ENCODE assay signal across 13 cellular contexts in the genomic region with DNA sequence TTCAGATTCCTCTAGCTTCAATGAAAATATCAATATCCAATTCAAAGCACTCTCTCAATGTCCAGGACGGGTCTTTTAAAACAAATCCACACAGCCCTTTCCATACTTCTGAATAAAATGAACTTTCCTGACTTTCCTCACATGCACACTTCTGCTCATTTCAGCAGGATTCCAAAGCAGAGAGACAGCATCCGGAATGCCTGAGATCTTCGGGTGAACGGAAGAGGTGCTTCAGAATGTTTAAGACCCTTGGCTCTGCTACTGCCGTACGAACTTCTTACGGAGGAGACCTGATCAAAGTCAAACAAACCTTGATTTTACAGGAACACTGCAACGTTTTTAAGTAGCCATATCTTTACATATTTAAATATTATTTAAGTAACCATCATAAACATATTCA.
DNase-seq lines count a peak whose midpoint lies in the region; ATAC-seq, FAIRE-seq and TF ChIP-seq lines count a peak whose summit lies in the region.
"Had no signal": no experiment of that assay in that cellular context is flagged by ENCODE, and none has a peak within 500 bp of the region (broad histone marks: within the 10 kb centered on the region; RNA-seq: fewer than 3 reads in every experiment).

No MANE protein-coding gene starts in this region.

- H3K4me3 Mint-ChIP-seq in Calu3 (ENCODE audit: low read depth, unreplicated experiment) (peak overlapping the region; percentile 36), nephron progenitor cell (no peak overlapping the region)
- H3K4me3 Mint-ChIP-seq: CD8-positive, alpha-beta T cell; IgD-negative memory B cell had no signal

- peak overlapping the region; percentile 68; the same call in 1 of the 2 replicates for H3K4me3 ChIP-seq in PC-3 (ENCODE audit: low read length)
- H3K4me3 ChIP-seq in choroid plexus epithelial cell (ENCODE audit: low read depth, low read length): no peak overlapping the region
- no peak overlapping the region for H3K4me3 ChIP-seq in uterus
- H3K4me3 ChIP-seq in small intestine (ENCODE audit: low read depth in 1 of 2, low read length in 2 of 2): no peak overlapping the region
- H3K4me3 ChIP-seq: BLaER1 treated with 17β-estradiol and CSF1 and Interleukin-3, amounts not matched to agents 10 nM and 100 nM had no signal

- no peak overlapping the region for H3K27ac ChIP-seq in PC-3 (ENCODE audit: low read length)
- H3K27ac ChIP-seq in uterus: no peak overlapping the region
- no peak overlapping the region for H3K27ac ChIP-seq in small intestine (ENCODE audit: low read depth in 1 of 2, low read length in 1 of 2)
- H3K27ac ChIP-seq: BLaER1 treated with 17β-estradiol and CSF1 and Interleukin-3, amounts not matched to agents 10 nM and 100 nM had no signal

- H3K27me3 ChIP-seq in PC-3 (ENCODE audit: low read length) (no peaks in the 10 kb centered on the region), uterus (no peaks in the 10 kb centered on the region), small intestine (ENCODE audit: control insufficient read depth in 2 of 2, insufficient read depth in 2 of 2, low read length in 2 of 2) (no peaks in the 10 kb centered on the region)
- H3K27me3 ChIP-seq: BLaER1 treated with 17β-estradiol and CSF1 and Interleukin-3, amounts not matched to agents 10 nM and 100 nM had no signal

- no peaks in the 10 kb centered on the region for H3F3A ChIP-seq in PC-3 (ENCODE audit: low read length, unreplicated experiment)

- peak overlapping the region; percentile 76 for H3K4me2 ChIP-seq in PC-3 (ENCODE audit: low read length)
- H3K4me2 ChIP-seq: BLaER1 treated with 17β-estradiol and CSF1 and Interleukin-3, amounts not matched to agents 10 nM and 100 nM had no signal

- TF ChIP-seq CTCF in Calu3 (IDR thresholded peaks at IDR 0.05; ENCODE audit: unreplicated experiment): no peak
- no peak for TF ChIP-seq CTCF in PC-3 (conservative IDR thresholded peaks at IDR 0.05; ENCODE audit: low read depth, low read length)
- TF ChIP-seq CTCF in choroid plexus epithelial cell (conservative IDR thresholded peaks at IDR 0.05; ENCODE audit: low read depth, low read length): no peak
- TF ChIP-seq CTCF in nephron progenitor cell (IDR thresholded peaks at IDR 0.05): no peak
- TF ChIP-seq CTCF in uterus (IDR thresholded peaks at IDR 0.05): no peak

- no peaks in the 10 kb centered on the region for H3K9me2 ChIP-seq in PC-3 (replicated peaks; ENCODE audit: low read length)

- WGBS in small intestine, 3 donors: 22 to 53% (median 40%) methylated on average over 8 of the region's 8 CpGs

- ATAC-seq in PC-3: no peak

- no peaks in the 10 kb centered on the region for H4K20me1 ChIP-seq in PC-3 (ENCODE audit: low read length)
- H4K20me1 ChIP-seq: BLaER1 treated with 17β-estradiol and CSF1 and Interleukin-3, amounts not matched to agents 10 nM and 100 nM had no signal

- H3K27me3 Mint-ChIP-seq in Calu3 (ENCODE audit: unreplicated experiment) (no peaks in the 10 kb centered on the region), nephron progenitor cell (ENCODE audit: low read depth, poor library complexity) (no peaks in the 10 kb centered on the region)

- H3K9me3 Mint-ChIP-seq in Calu3 (ENCODE audit: low read depth, unreplicated experiment) (no peaks in the 10 kb centered on the region), nephron progenitor cell (peaks cover 3% of the 10 kb centered on the region)
- H3K9me3 Mint-ChIP-seq: CD8-positive, alpha-beta T cell; IgD-negative memory B cell had no signal

- BruUV-seq in Calu3 (replicated peaks; lab: Mats Ljungman, UMichigan): no TSS peak
- no TSS peak for BruUV-seq in PC-3 (replicated peaks; lab: Mats Ljungman, UMichigan)

- H3K4me1 ChIP-seq in PC-3 (ENCODE audit: insufficient read depth, low read length) (peaks cover 16% of the 10 kb centered on the region), uterus (peaks cover 0 to 6% of the 10 kb centered on the region in 2 donors), small intestine (ENCODE audit: control insufficient read depth in 2 of 2, insufficient read depth in 1 of 2, low read depth in 1 of 2, low read length in 1 of 2) (no peaks in the 10 kb centered on the region)
- H3K4me1 ChIP-seq: BLaER1 treated with 17β-estradiol and CSF1 and Interleukin-3, amounts not matched to agents 10 nM and 100 nM had no signal

- no peaks in the 10 kb centered on the region for H3K79me2 ChIP-seq in PC-3 (ENCODE audit: low read length)

- no peaks in the 10 kb centered on the region for H3K36me3 Mint-ChIP-seq in Calu3 (ENCODE audit: insufficient read depth, unreplicated experiment)
- H3K36me3 Mint-ChIP-seq in nephron progenitor cell (ENCODE audit: low read depth): no peaks in the 10 kb centered on the region
- H3K36me3 Mint-ChIP-seq: CD8-positive, alpha-beta T cell; IgD-negative memory B cell had no signal

- H3K9me3 ChIP-seq in PC-3 (ENCODE audit: low read length) (no peaks in the 10 kb centered on the region), uterus (no peaks in the 10 kb centered on the region), small intestine (ENCODE audit: control insufficient read depth, low read depth) (no peaks in the 10 kb centered on the region)
- H3K9me3 ChIP-seq: BLaER1 treated with 17β-estradiol and CSF1 and Interleukin-3, amounts not matched to agents 10 nM and 100 nM had no signal

- no peaks in the 10 kb centered on the region for H3K36me3 ChIP-seq in PC-3 (ENCODE audit: low read depth, low read length)
- no peaks in the 10 kb centered on the region for H3K36me3 ChIP-seq in uterus
- no peaks in the 10 kb centered on the region for H3K36me3 ChIP-seq in small intestine (ENCODE audit: control insufficient read depth in 2 of 2, insufficient read depth in 2 of 2, low read length in 2 of 2)
- H3K36me3 ChIP-seq: BLaER1 treated with 17β-estradiol and CSF1 and Interleukin-3, amounts not matched to agents 10 nM and 100 nM had no signal

- intact Hi-C loops in Calu3 (cut with micrococcal nuclease; ENCODE audit: unreplicated experiment) (no loop called here), PC-3 (cut with micrococcal nuclease) (loop anchor here (5.0 to 10.0 kb wide), 5 partner anchors 175 to 1087 kb away; no protein-coding TSS in a partner anchor), uterus (cut with DNase I; ENCODE audit: low total_unique reads) (no loop called here)

- no peak for FAIRE-seq in small intestine (lab: Jason Lieb, UNC)
- FAIRE-seq: D721Med, H1 had no signal

- TF ChIP-seq POLR2A in uterus (IDR thresholded peaks at IDR 0.05): no peak

- POLR2A ChIA-PET in PC-3 (lab: Charles Lee; ENCODE audit: unreplicated experiment): no interaction called here

- no peak overlapping the region for H3K9ac ChIP-seq in PC-3 (ENCODE audit: low read length)
- H3K9ac ChIP-seq: BLaER1 treated with 17β-estradiol and CSF1 and Interleukin-3, amounts not matched to agents 10 nM and 100 nM had no signal

- peak overlapping the region; percentile 85 for H2AFZ ChIP-seq in PC-3 (ENCODE audit: low read length)

- H3K27ac Mint-ChIP-seq in Calu3 (ENCODE audit: unreplicated experiment) (no peak overlapping the region), nephron progenitor cell (peak overlapping the region; percentile 6)
- H3K27ac Mint-ChIP-seq: CD8-positive, alpha-beta T cell; IgD-negative memory B cell had no signal

- no peak for DNase-seq in Calu3
- no peak for DNase-seq in PC-3
- DNase-seq in choroid plexus epithelial cell (ENCODE audit: low read depth): peak; percentile 60
- DNase-seq in nephron progenitor cell: no peak
- no peak for DNase-seq in uterus
- no peak for DNase-seq in cerebellar nuclear complex (lab: John Stamatoyannopoulos, UW)
- no peak for DNase-seq in small intestine
- DNase-seq: SIG-M5 had no signal

- CTCF ChIA-PET in Calu3 (lab: Charles Lee) (no interaction called here), PC-3 (lab: Charles Lee) (no interaction called here)

- peaks cover 8% of the 10 kb centered on the region for H3K4me1 Mint-ChIP-seq in Calu3 (ENCODE audit: low read depth, unreplicated experiment)
- H3K4me1 Mint-ChIP-seq in nephron progenitor cell: no peaks in the 10 kb centered on the region
